In the genomic region with DNA sequence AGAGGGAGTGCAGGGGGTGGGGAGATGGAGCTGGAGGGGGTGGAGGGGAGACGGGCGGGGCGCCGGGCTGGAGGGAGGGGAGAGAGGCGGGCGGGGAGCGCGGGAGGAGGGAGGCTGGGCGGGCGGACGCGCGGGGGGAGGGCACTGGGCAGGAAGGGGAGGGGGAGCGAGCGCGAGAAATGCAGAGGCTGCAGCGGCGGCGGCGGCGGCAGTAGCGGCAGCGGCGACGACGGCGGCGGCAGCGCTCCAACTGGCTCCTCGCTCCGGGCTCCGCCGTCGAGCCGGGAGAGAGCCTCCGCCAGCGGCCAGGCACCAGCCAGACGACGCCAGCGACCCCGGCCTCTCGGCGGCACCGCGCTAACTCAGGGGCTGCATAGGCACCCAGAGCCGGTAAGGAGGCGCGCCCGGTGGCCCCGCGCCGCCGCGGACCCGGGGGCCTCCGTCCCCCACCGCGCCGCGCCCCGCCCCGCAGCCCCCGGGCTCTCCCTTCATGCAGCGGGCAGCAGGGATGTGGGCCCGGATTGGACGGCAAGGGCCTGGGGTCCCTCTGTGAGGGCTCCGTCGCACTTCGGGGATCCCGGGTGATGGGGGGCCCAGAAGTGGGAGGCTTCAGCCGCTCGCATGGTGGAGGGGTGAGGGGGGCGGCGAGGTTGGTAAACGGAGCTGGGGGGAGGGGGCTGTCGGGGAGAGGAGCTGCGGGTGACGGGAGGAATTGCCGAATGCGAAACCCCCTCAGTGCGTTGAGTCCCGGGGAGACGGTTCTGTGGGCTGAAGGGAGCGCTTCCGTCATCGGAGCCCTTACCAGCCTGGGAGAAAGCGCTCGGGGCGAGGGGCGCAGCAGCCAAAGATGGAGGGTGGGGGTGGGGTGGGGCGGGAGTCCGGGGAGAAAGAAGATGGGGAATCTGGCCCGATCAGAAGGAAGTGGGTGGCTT, we compare ENCODE assay signal across 8 cellular contexts. TPM values are rescaled to one million over a fixed set of nuclear protein-coding genes. Genes with fewer than 3 reads are reported as not detected.
DNase-seq lines count a peak whose midpoint lies in the region; ATAC-seq and FAIRE-seq lines count a peak whose summit lies in the region.

A gene with protein sequence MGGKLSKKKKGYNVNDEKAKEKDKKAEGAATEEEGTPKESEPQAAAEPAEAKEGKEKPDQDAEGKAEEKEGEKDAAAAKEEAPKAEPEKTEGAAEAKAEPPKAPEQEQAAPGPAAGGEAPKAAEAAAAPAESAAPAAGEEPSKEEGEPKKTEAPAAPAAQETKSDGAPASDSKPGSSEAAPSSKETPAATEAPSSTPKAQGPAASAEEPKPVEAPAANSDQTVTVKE (plus strand): TSS at position 211 of the 932 bp plus-strand sequence. CDS start 57,586 bp downstream, outside the sequence.

- peak; percentile 55 for DNase-seq in DMS79 treated with DMSO at 0.1 percent for 48 hours (lab: John Stamatoyannopoulos, UW)
- no peak for DNase-seq in SK-N-MC (ENCODE audit: low read depth, low spot score)
- DNase-seq in central memory CD4-positive, alpha-beta T cell = peak; percentile 5
- peak; percentile 90 for DNase-seq in islet precursor cell
- no peak for DNase-seq in small intestine

- H3K36me3 ChIP-seq in HUES48 (ENCODE audit: control insufficient read depth, insufficient read depth, low read length) (peaks cover 20% of the 10 kb centered on the region), SK-N-MC (ENCODE audit: insufficient read depth, low read length) (peaks cover 36% of the 10 kb centered on the region), small intestine (ENCODE audit: control insufficient read depth in 2 of 2, insufficient read depth in 2 of 2, low read length in 2 of 2) (no peaks in the 10 kb centered on the region)

- peak; percentile 33 for ATAC-seq in GM21390 (IDR thresholded peaks at IDR 0.05; ENCODE audit: unreplicated experiment)
- no peak for ATAC-seq in GM18519 (IDR thresholded peaks at IDR 0.05; ENCODE audit: low FRiP score, unreplicated experiment)

- H3K27me3 ChIP-seq in HUES48 (ENCODE audit: control insufficient read depth, insufficient read depth, low read length) = no peaks in the 10 kb centered on the region
- H3K27me3 ChIP-seq in small intestine (ENCODE audit: control insufficient read depth in 2 of 2, insufficient read depth in 2 of 2, low read length in 2 of 2) = peaks cover 3 to 5% of the 10 kb centered on the region in 2 donors

- H3K9me3 ChIP-seq in HUES48 (ENCODE audit: control insufficient read depth, insufficient read depth, low read length) (no peaks in the 10 kb centered on the region), SK-N-MC (ENCODE audit: low read depth, low read length) (no peaks in the 10 kb centered on the region), small intestine (ENCODE audit: control insufficient read depth, low read depth) (no peaks in the 10 kb centered on the region)

- H3K4me1 ChIP-seq in HUES48 (ENCODE audit: control insufficient read depth, insufficient read depth, low read length) (peaks cover 61% of the 10 kb centered on the region), small intestine (ENCODE audit: control insufficient read depth in 2 of 2, insufficient read depth in 1 of 2, low read depth in 1 of 2, low read length in 1 of 2) (no peaks in the 10 kb centered on the region)

- no peak for FAIRE-seq in small intestine (lab: Jason Lieb, UNC)

- H3K4me3 ChIP-seq in HUES48 (ENCODE audit: low read depth, low read length) (peak within 1 kb of the TSS; percentile 96), SK-N-MC (peak within 1 kb of the TSS; percentile 97), small intestine (ENCODE audit: low read depth in 1 of 2, low read length in 2 of 2) (peak within 1 kb of the TSS; percentile 43 to 44)

- H3K9ac ChIP-seq in HUES48 (ENCODE audit: low read depth, low read length) (peak within 1 kb of the TSS; percentile 72), SK-N-MC (ENCODE audit: insufficient read length) (peak within 1 kb of the TSS; percentile 89)

- peak within 1 kb of the TSS; percentile 77 for H3K27ac ChIP-seq in HUES48 (ENCODE audit: low read depth, low read length)
- peak within 1 kb of the TSS; percentile 72 for H3K27ac ChIP-seq in SK-N-MC
- peak within 1 kb of the TSS in 1 of 2 donors; percentile 52 for H3K27ac ChIP-seq in small intestine (ENCODE audit: low read depth in 1 of 2, low read length in 1 of 2)

- WGBS in small intestine, 3 donors = 1 to 6% (median 4%) methylated on average over 27 to 93 of the region's 93 CpGs

RNA-seq across cellular contexts. Expression of the gene that starts here (rescaled TPM):
- polyA plus RNA-seq in small intestine = 1 to 10 TPM in 2 of 3 donors, under 1 TPM in 1; 0.67 to 9.5 (median 8.4) TPM

Comparison
In these comparisons a context has a peak if more than half of its experiments do, and no peak if none do; other contexts are left out.
1. DNase-seq: peak in DMS79 treated with DMSO at 0.1 percent for 48 hours (single experiment), central memory CD4-positive, alpha-beta T cell (single experiment) and islet precursor cell (single experiment); none in SK-N-MC (single experiment) and small intestine (single experiment).
2. H3K4me3 ChIP-seq: peak in every context shown above with its lines; median percentile 97 in SK-N-MC; 96 in HUES48; 44 in small intestine.